10 cellular contexts compared by ENCODE assay signal in genomic region chr4:153233761-153234371, GRCh38. TPM values are rescaled to one million over a fixed set of nuclear protein-coding genes. Genes with fewer than 3 reads are reported as not detected.
DNase-seq lines count a peak whose midpoint lies in the region; ATAC-seq, FAIRE-seq and TF ChIP-seq lines count a peak whose summit lies in the region.
"Had no signal": no experiment of that assay in that cellular context is flagged by ENCODE, and none has a peak within 500 bp of the region (broad histone marks: within the 10 kb centered on the region; RNA-seq: fewer than 3 reads in every experiment).

No MANE protein-coding gene starts in this region.

- peak overlapping the region; percentile 30; the same call in 1 of the 2 replicates for H3K27ac Mint-ChIP-seq in WTC11
- H3K27ac Mint-ChIP-seq: CD4-positive, alpha-beta T cell; naive B cell had no signal

- H3K4me3 Mint-ChIP-seq in WTC11: no peak overlapping the region
- H3K4me3 Mint-ChIP-seq: CD4-positive, alpha-beta T cell; naive B cell had no signal

- no peaks in the 10 kb centered on the region; the same call in 1 of the 2 replicates for H3K36me3 Mint-ChIP-seq in WTC11
- H3K36me3 Mint-ChIP-seq: naive B cell had no signal

- no peaks in the 10 kb centered on the region for H3K9me3 Mint-ChIP-seq in WTC11
- H3K9me3 Mint-ChIP-seq: CD4-positive, alpha-beta T cell; naive B cell had no signal

- TF ChIP-seq CTCF in WTC11 (IDR thresholded peaks at IDR 0.05): no peak

- DNase-seq in NCI-H345 (lab: John Stamatoyannopoulos, UW) (peak; percentile 4), NCI-H345 treated with DMSO at 0.1 percent for 48 hours (lab: John Stamatoyannopoulos, UW; ENCODE audit: unreplicated experiment) (no peak), WTC11 (ENCODE audit: low spot score) (no peak), islet precursor cell (peak; percentile 62), urothelium cell line (ENCODE audit: low spot score) (peak; percentile 67), SIG-M5 (lab: John Stamatoyannopoulos, UW) (no peak)
- no peak for DNase-seq in stimulated activated CD4-positive, alpha-beta T cell treated with anti-CD3 and anti-CD28 coated beads, Interleukin-4, amount 100 ng/mL, for 1 hour
- DNase-seq: CD4-positive, alpha-beta T cell; naive B cell had no signal

- ATAC-seq in WTC11 (no peak), GM21737 (IDR thresholded peaks at IDR 0.05; ENCODE audit: unreplicated experiment) (no peak)

- H3K4me1 Mint-ChIP-seq in WTC11: peaks cover 36% of the 10 kb centered on the region

- CTCF ChIA-PET in WTC11 (lab: Charles Lee): interaction anchor here (0.6 to 0.9 kb wide), 2 partner anchors 91 to 113 kb away, joined by 3 read pairs; no protein-coding TSS in a partner anchor

- POLR2A ChIA-PET in WTC11 (lab: Charles Lee): interaction anchor here (2.1 kb wide), 1 partner anchor 15 kb away, joined by 13 read pairs; no protein-coding TSS in a partner anchor

- no peaks in the 10 kb centered on the region for H3K27me3 Mint-ChIP-seq in WTC11 (ENCODE audit: low read depth)
- H3K27me3 Mint-ChIP-seq: CD4-positive, alpha-beta T cell had no signal

- peak; percentile 37 for FAIRE-seq in urothelium cell line (lab: Jason Lieb, UNC)

TF ChIP-seq in WTC11, 78 proteins besides CTCF, POLR2A, EP300 and RAD21:
- no peak for TF ChIP-seq ZNF138 (CRISPR knock-in tag; conservative IDR thresholded peaks at IDR 0.05)
- no peak for TF ChIP-seq E2F4 (CRISPR knock-in tag; IDR thresholded peaks at IDR 0.05; ENCODE audit: borderline replicate concordance, low read depth)
- no peak for TF ChIP-seq STAT6 (CRISPR knock-in tag; conservative IDR thresholded peaks at IDR 0.05; ENCODE audit: low read depth)

RNA-seq across cellular contexts. Expression of gene TRIM2, which starts 29.6 kb away (rescaled TPM):
- 42.0 to 54.5 TPM (median 43.9 TPM) in 3 replicates for total RNA-seq in WTC11 (2021)

Comparison
In these comparisons a context has a peak if more than half of its experiments do, and no peak if none do; other contexts are left out.
1. DNase-seq: peak in NCI-H345 (single experiment), islet precursor cell (single experiment) and urothelium cell line (single experiment); none in NCI-H345 treated with DMSO at 0.1 percent for 48 hours (single experiment), WTC11 (single experiment), stimulated activated CD4-positive, alpha-beta T cell treated with anti-CD3 and anti-CD28 coated beads, Interleukin-4, amount 100 ng/mL, for 1 hour (single experiment) and SIG-M5 (single experiment).